ENCODE assay signal across 8 cellular contexts in genomic region chr1:205284420-205285144, GRCh38. TPM values are rescaled to one million over a fixed set of nuclear protein-coding genes. Genes with fewer than 3 reads are reported as not detected.
DNase-seq lines count a peak whose midpoint lies in the region; ATAC-seq, FAIRE-seq and TF ChIP-seq lines count a peak whose summit lies in the region.

No MANE protein-coding gene starts in this region.

- H3K9me3 ChIP-seq in kidney (ENCODE audit: control insufficient read depth in 1 of 2, low read length in 2 of 2), result no peaks in the 10 kb centered on the region

- peak overlapping the region; percentile 66 to 82 for H3K27ac ChIP-seq in kidney (ENCODE audit: low read depth in 2 of 2, low read length in 2 of 2)

- intact Hi-C loops in kidney (cut with DNase I), result no loop called here

- peaks cover 80% of the 10 kb centered on the region for H3K4me1 Mint-ChIP-seq in central memory CD8-positive, alpha-beta T cell

- no peaks in the 10 kb centered on the region for H3K9me3 Mint-ChIP-seq in central memory CD8-positive, alpha-beta T cell

- peak; percentile 65 for ATAC-seq in central memory CD8-positive, alpha-beta T cell (replicated peaks; ENCODE audit: extremely low read depth, poor library complexity, severe bottlenecking)
- ATAC-seq in GM18870 (IDR thresholded peaks at IDR 0.05; ENCODE audit: unreplicated experiment) (no peak), HG02852 (IDR thresholded peaks at IDR 0.05; ENCODE audit: unreplicated experiment) (no peak)

- H3K4me3 ChIP-seq in kidney (ENCODE audit: low read length in 2 of 2), result no peak overlapping the region

- H3K36me3 ChIP-seq in kidney (ENCODE audit: control insufficient read depth in 1 of 2, insufficient read depth in 2 of 2, low read length in 2 of 2), result no peaks in the 10 kb centered on the region

- TF ChIP-seq CTCF in kidney (IDR thresholded peaks at IDR 0.05; ENCODE audit: borderline replicate concordance, extremely low read depth, insufficient read depth), result no peak

- peak overlapping the region in 1 of 2 donors; percentile 77 for H3K9ac ChIP-seq in kidney (ENCODE audit: low read length in 2 of 2)

- H3K4me3 Mint-ChIP-seq in central memory CD8-positive, alpha-beta T cell, result peak overlapping the region; percentile 61

- DNase-seq in GM19240 (ENCODE audit: insufficient read length, low spot score), result peak; percentile 48
- peak; percentile 99 for DNase-seq in NCI-H226
- DNase-seq in activated CD4-positive, alpha-beta T cell treated with anti-CD3 and anti-CD28 coated beads for 24 hours (ENCODE audit: low read depth in 2 of 2), result peak; percentile 42 to 69
- DNase-seq in central memory CD8-positive, alpha-beta T cell (ENCODE audit: low spot score in 2 of 2), result peak; percentile 77 to 90
- peak; percentile 97 for DNase-seq in kidney
- DNase-seq in stimulated activated CD4-positive, alpha-beta T cell treated with anti-CD3 and anti-CD28 coated beads, Interleukin-15, amount 100 ng/mL, for 24 hours, result peak; percentile 86

- no peak for FAIRE-seq in kidney (lab: Jason Lieb, UNC)

- H3K27ac Mint-ChIP-seq in central memory CD8-positive, alpha-beta T cell (ENCODE audit: low read depth), result peak overlapping the region; percentile 99

- H3K36me3 Mint-ChIP-seq in central memory CD8-positive, alpha-beta T cell (ENCODE audit: insufficient read depth), result peaks cover 23% of the 10 kb centered on the region

- no peaks in the 10 kb centered on the region for H3K27me3 Mint-ChIP-seq in central memory CD8-positive, alpha-beta T cell

- peaks cover 37% of the 10 kb centered on the region in 2 donors for H3K4me1 ChIP-seq in kidney (ENCODE audit: control insufficient read depth in 1 of 2, insufficient read depth in 1 of 2, low read depth in 1 of 2, low read length in 2 of 2)

RNA-seq across cellular contexts. Expression of gene NUAK2, which starts 37.0 kb away (rescaled TPM):
- 19.4 TPM for total RNA-seq in kidney
- 15.1 TPM for polyA plus RNA-seq in kidney (ENCODE audit: insufficient read depth, low read depth, low replicate concordance)

RNA-seq across cellular contexts. Expression of gene TMCC2, which starts 56.8 kb away (rescaled TPM):
- 1.3 TPM for total RNA-seq in kidney
- 3.5 TPM for polyA plus RNA-seq in kidney (ENCODE audit: insufficient read depth, low read depth, low replicate concordance)

Comparison
In these comparisons a context has a peak if more than half of its experiments do, and no peak if none do; other contexts are left out.
1. DNase-seq: peak in every context shown above with its lines; median percentile 99 in NCI-H226; 97 in kidney; 86 in stimulated activated CD4-positive, alpha-beta T cell treated with anti-CD3 and anti-CD28 coated beads, Interleukin-15, amount 100 ng/mL, for 24 hours; 84 in central memory CD8-positive, alpha-beta T cell; 56 in activated CD4-positive, alpha-beta T cell treated with anti-CD3 and anti-CD28 coated beads for 24 hours; 48 in GM19240.